8 cellular contexts compared by ENCODE assay signal in the genomic region with DNA sequence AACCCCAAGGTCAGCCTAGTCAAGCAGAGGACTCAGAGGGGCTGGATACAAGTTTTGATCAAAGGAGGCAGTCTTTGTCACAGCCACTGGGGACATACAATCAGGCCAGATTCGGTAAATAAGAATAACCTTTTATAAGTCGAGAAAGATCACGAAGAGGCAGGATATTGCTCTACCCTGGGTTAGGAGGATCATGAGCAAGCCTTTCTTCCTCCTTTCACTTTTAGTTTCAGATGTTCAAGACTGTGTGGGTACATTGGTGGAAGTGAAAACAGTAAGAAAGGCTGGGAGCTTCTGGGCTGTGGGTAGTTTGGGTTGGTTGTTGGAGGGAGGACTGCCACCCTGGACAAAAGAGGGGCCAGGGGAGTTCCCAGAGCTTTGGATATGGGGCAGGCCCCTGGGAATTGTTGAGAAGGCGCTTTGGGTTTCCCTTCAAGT.
A peak's percentile ranks its signal among the peaks of the same experiment; 100 is the strongest.
DNase-seq lines count a peak whose midpoint lies in the region; ATAC-seq and TF ChIP-seq lines count a peak whose summit lies in the region.

No MANE protein-coding gene starts in this region.

- no peaks in the 10 kb centered on the region for H3K9me3 ChIP-seq in DND-41 (ENCODE audit: insufficient read depth, low read length, severe bottlenecking)
- no peaks in the 10 kb centered on the region for H3K9me3 ChIP-seq in thoracic aorta
- no peaks in the 10 kb centered on the region for H3K9me3 ChIP-seq in esophagus squamous epithelium

- H3K9ac ChIP-seq in DND-41 (ENCODE audit: low read depth, low read length): no peak overlapping the region

- H3K27ac ChIP-seq in DND-41 (ENCODE audit: low read length): no peak overlapping the region
- H3K27ac ChIP-seq in thoracic aorta: no peak overlapping the region
- H3K27ac ChIP-seq in esophagus squamous epithelium: peak overlapping the region in 1 of 4 donors; percentile 6

- intact Hi-C loops in esophagus squamous epithelium (cut with DNase I): no loop called here

- H3K4me2 ChIP-seq in DND-41 (ENCODE audit: insufficient read depth, low read length): no peak overlapping the region

- WGBS in esophagus squamous epithelium, 2 donors: 32 to 77% methylated on average over 4 of the region's 4 CpGs

- peak; percentile 86 for ATAC-seq in DND-41 (ENCODE audit: insufficient read depth, low read depth)
- ATAC-seq in GM21360 (IDR thresholded peaks at IDR 0.05; ENCODE audit: unreplicated experiment): peak; percentile 98
- peak; percentile 99 for ATAC-seq in HG03521 (IDR thresholded peaks at IDR 0.05; ENCODE audit: unreplicated experiment)
- ATAC-seq in activated naive CD4-positive, alpha-beta T cell treated with anti-CD3 and anti-CD28 coated beads, Interleukin-2, amount 50 U/mL, for 72 hours: peak; percentile 95 to 98
- ATAC-seq in thoracic aorta (ENCODE audit: insufficient number of reproducible peaks, low FRiP score, low read depth): peak; percentile 29

- no peak overlapping the region for H3K4me3 ChIP-seq in DND-41 (ENCODE audit: low read depth in 1 of 2, low read length in 2 of 2)
- H3K4me3 ChIP-seq in thoracic aorta: peak overlapping the region; percentile 9
- H3K4me3 ChIP-seq in esophagus squamous epithelium: no peak overlapping the region

- no peaks in the 10 kb centered on the region for H3K79me2 ChIP-seq in DND-41 (ENCODE audit: insufficient read depth, low read length)

- no peak for TF ChIP-seq POLR2A in esophagus squamous epithelium (IDR thresholded peaks at IDR 0.05)

- peaks cover 5 to 12% of the 10 kb centered on the region in 2 donors for H3K36me3 Mint-ChIP-seq in activated naive CD4-positive, alpha-beta T cell treated with anti-CD3 and anti-CD28 coated beads, Interleukin-2, amount 50 U/mL, for 72 hours

- peak; percentile 14 for TF ChIP-seq CTCF in DND-41 (IDR thresholded peaks at IDR 0.05; ENCODE audit: borderline replicate concordance, extremely low read depth, low read length, poor library complexity, severe bottlenecking)
- TF ChIP-seq CTCF in thoracic aorta (IDR thresholded peaks at IDR 0.05): no peak
- no peak for TF ChIP-seq CTCF in esophagus squamous epithelium (IDR thresholded peaks at IDR 0.05)

- H3K27me3 ChIP-seq in DND-41 (ENCODE audit: insufficient read depth, low read length, poor library complexity): peaks cover 12% of the 10 kb centered on the region
- no peaks in the 10 kb centered on the region for H3K27me3 ChIP-seq in thoracic aorta (replicated peaks; ENCODE audit: insufficient read depth)
- H3K27me3 ChIP-seq in esophagus squamous epithelium: peaks cover 0 to 21% (median 0%) of the 10 kb centered on the region in 4 donors

- peaks cover 5 to 10% of the 10 kb centered on the region in 2 donors for H3K9me3 Mint-ChIP-seq in activated naive CD4-positive, alpha-beta T cell treated with anti-CD3 and anti-CD28 coated beads, Interleukin-2, amount 50 U/mL, for 72 hours

- DNase-seq in DND-41 (peak; percentile 7), thoracic aorta (ENCODE audit: low spot score) (no peak), NCI-H526 (lab: John Stamatoyannopoulos, UW) (no peak), esophagus squamous epithelium (lab: John Stamatoyannopoulos, UW) (no peak), putamen (ENCODE audit: low spot score) (no peak)
- peak in 1 of 2 donors; percentile 19 for DNase-seq in activated naive CD4-positive, alpha-beta T cell treated with anti-CD3 and anti-CD28 coated beads, Interleukin-2, amount 50 U/mL, for 72 hours (ENCODE audit: low spot score in 2 of 2)

- peak overlapping the region; percentile 79 to 82 for H3K27ac Mint-ChIP-seq in activated naive CD4-positive, alpha-beta T cell treated with anti-CD3 and anti-CD28 coated beads, Interleukin-2, amount 50 U/mL, for 72 hours

- H3K36me3 ChIP-seq in DND-41 (ENCODE audit: insufficient read depth, low read length) (no peaks in the 10 kb centered on the region), thoracic aorta (no peaks in the 10 kb centered on the region), esophagus squamous epithelium (no peaks in the 10 kb centered on the region)

- H2AFZ ChIP-seq in DND-41 (ENCODE audit: low read depth, low read length): no peak overlapping the region

- H4K20me1 ChIP-seq in DND-41 (ENCODE audit: insufficient read depth, low read length): no peaks in the 10 kb centered on the region

- H3K4me1 ChIP-seq in DND-41 (ENCODE audit: insufficient read depth, low read length) (no peaks in the 10 kb centered on the region), thoracic aorta (ENCODE audit: control insufficient read depth in 1 of 2, low read depth in 2 of 2) (no peaks in the 10 kb centered on the region), esophagus squamous epithelium (no peaks in the 10 kb centered on the region)

Comparison
In these comparisons a context has a peak if more than half of its experiments do, and no peak if none do; other contexts are left out.
1. ATAC-seq: peak in every context shown above with its lines; median percentile 99 in HG03521; 98 in GM21360; 96 in activated naive CD4-positive, alpha-beta T cell treated with anti-CD3 and anti-CD28 coated beads, Interleukin-2, amount 50 U/mL, for 72 hours; 86 in DND-41; 29 in thoracic aorta.